ENCODE assay signal across 1 cellular context in the genomic region with DNA sequence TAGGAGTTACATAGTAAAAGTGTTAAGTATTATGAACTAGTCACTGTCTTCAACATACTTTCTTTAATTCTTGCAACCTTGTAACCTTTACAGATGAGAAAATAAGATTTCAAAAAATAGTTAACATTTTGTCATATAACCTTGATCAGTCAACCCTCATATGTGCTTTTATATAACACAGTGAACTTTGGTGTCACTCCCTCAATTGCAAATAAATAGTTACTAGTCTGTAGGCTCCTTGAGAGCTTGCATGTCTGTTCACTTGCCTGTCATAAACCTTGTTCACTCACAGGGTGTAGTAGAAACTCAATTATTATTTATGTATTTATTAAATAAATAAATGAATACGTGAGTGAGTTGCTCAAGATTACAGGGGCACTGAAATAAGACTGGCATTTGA.
TF ChIP-seq lines count a peak whose summit lies in the region.

No MANE protein-coding gene starts in this region.

TF ChIP-seq in HepG2, 621 proteins besides CTCF, POLR2A, EP300 and RAD21 (continued from another document):
- TF ChIP-seq, protein P1, sequence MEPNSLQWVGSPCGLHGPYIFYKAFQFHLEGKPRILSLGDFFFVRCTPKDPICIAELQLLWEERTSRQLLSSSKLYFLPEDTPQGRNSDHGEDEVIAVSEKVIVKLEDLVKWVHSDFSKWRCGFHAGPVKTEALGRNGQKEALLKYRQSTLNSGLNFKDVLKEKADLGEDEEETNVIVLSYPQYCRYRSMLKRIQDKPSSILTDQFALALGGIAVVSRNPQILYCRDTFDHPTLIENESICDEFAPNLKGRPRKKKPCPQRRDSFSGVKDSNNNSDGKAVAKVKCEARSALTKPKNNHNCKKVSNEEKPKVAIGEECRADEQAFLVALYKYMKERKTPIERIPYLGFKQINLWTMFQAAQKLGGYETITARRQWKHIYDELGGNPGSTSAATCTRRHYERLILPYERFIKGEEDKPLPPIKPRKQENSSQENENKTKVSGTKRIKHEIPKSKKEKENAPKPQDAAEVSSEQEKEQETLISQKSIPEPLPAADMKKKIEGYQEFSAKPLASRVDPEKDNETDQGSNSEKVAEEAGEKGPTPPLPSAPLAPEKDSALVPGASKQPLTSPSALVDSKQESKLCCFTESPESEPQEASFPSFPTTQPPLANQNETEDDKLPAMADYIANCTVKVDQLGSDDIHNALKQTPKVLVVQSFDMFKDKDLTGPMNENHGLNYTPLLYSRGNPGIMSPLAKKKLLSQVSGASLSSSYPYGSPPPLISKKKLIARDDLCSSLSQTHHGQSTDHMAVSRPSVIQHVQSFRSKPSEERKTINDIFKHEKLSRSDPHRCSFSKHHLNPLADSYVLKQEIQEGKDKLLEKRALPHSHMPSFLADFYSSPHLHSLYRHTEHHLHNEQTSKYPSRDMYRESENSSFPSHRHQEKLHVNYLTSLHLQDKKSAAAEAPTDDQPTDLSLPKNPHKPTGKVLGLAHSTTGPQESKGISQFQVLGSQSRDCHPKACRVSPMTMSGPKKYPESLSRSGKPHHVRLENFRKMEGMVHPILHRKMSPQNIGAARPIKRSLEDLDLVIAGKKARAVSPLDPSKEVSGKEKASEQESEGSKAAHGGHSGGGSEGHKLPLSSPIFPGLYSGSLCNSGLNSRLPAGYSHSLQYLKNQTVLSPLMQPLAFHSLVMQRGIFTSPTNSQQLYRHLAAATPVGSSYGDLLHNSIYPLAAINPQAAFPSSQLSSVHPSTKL (CRISPR knock-in tag; IDR thresholded peaks at IDR 0.05): no peak
- no peak for TF ChIP-seq SUZ12 (IDR thresholded peaks at IDR 0.05; ENCODE audit: low read depth, low read length)
- no peak for TF ChIP-seq ZNF567 (CRISPR knock-in tag; IDR thresholded peaks at IDR 0.05; ENCODE audit: borderline replicate concordance)
- TF ChIP-seq NONO (IDR thresholded peaks at IDR 0.05): no peak
- no peak for TF ChIP-seq NONO (CRISPR knock-in tag; conservative IDR thresholded peaks at IDR 0.05)
- no peak for TF ChIP-seq ZNF549 (CRISPR knock-in tag; IDR thresholded peaks at IDR 0.05)
- no peak for TF ChIP-seq ZNF570 (CRISPR knock-in tag; IDR thresholded peaks at IDR 0.05; ENCODE audit: borderline replicate concordance)
- TF ChIP-seq KDM5A (IDR thresholded peaks at IDR 0.05; ENCODE audit: borderline replicate concordance, low read length): no peak
- TF ChIP-seq ATAD3A (CRISPR knock-in tag; IDR thresholded peaks at IDR 0.05): no peak
- no peak for TF ChIP-seq ATF1 (CRISPR knock-in tag; IDR thresholded peaks at IDR 0.05)
- no peak for TF ChIP-seq SRSF4 (IDR thresholded peaks at IDR 0.05; ENCODE audit: low read depth, low read length, poor library complexity, severe bottlenecking)
- TF ChIP-seq, protein P2, sequence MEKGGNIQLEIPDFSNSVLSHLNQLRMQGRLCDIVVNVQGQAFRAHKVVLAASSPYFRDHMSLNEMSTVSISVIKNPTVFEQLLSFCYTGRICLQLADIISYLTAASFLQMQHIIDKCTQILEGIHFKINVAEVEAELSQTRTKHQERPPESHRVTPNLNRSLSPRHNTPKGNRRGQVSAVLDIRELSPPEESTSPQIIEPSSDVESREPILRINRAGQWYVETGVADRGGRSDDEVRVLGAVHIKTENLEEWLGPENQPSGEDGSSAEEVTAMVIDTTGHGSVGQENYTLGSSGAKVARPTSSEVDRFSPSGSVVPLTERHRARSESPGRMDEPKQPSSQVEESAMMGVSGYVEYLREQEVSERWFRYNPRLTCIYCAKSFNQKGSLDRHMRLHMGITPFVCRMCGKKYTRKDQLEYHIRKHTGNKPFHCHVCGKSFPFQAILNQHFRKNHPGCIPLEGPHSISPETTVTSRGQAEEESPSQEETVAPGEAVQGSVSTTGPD (CRISPR knock-in tag; IDR thresholded peaks at IDR 0.05): no peak
- TF ChIP-seq ZHX2 (IDR thresholded peaks at IDR 0.05; ENCODE audit: low read depth): no peak
- TF ChIP-seq ZHX2 (CRISPR knock-in tag; IDR thresholded peaks at IDR 0.05; ENCODE audit: borderline replicate concordance): no peak
- TF ChIP-seq KLF9 (CRISPR knock-in tag; IDR thresholded peaks at IDR 0.05; ENCODE audit: low read depth): no peak
